1 cellular context compared by ENCODE assay signal in genomic region chr19:34171539-34171876, GRCh38.
TF ChIP-seq lines count a peak whose summit lies in the region.

No MANE protein-coding gene starts in this region.

TF ChIP-seq in SK-N-SH treated with all-trans-retinoic acid at 6 μM for 48 hours, 23 proteins besides CTCF, POLR2A, EP300 and RAD21 (continued from another document):
- no peak for TF ChIP-seq ARNTL (CRISPR knock-in tag; IDR thresholded peaks at IDR 0.05; ENCODE audit: borderline replicate concordance, low read depth)
- TF ChIP-seq ZNF8 (CRISPR knock-in tag; IDR thresholded peaks at IDR 0.05), result no peak
- no peak for TF ChIP-seq RARB (CRISPR knock-in tag; IDR thresholded peaks at IDR 0.05)
